19 cellular contexts compared by ENCODE assay signal in the genomic region with DNA sequence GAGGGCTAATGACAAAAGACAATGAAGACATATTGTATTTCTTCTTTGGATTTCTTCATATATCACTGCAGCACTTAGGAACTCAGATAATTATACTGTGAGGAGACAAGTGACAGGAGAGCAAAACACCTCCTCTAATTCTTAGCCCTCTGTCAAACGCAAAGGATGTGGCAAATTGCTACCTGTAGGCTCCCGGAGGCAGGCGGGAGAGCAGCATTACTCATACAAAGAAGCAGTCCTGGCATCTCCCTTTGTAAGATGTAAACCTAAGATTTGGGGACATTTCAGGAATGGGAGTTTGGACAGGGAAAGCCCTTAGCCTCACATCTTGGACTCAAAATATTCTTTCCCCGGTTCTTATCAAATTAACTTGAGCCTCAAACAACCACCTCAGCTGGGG.
DNase-seq lines count a peak whose midpoint lies in the region; ATAC-seq and TF ChIP-seq lines count a peak whose summit lies in the region.
"Had no signal": no experiment of that assay in that cellular context is flagged by ENCODE, and none has a peak within 500 bp of the region (broad histone marks: within the 10 kb centered on the region; RNA-seq: fewer than 3 reads in every experiment).

No MANE protein-coding gene starts in this region.

- peak; percentile 72 for ATAC-seq in GM23338
- no peak for ATAC-seq in HG02798 (IDR thresholded peaks at IDR 0.05; ENCODE audit: poor library complexity, unreplicated experiment)
- ATAC-seq: K562, Panc1 had no signal

- H3K4me3 ChIP-seq in GM23338 (no peak overlapping the region), neural cell (ENCODE audit: low read length) (no peak overlapping the region), suprapubic skin (no peak overlapping the region)
- H3K4me3 ChIP-seq: K562 had no signal

- intact Hi-C loops in head of caudate nucleus (cut with DNase I): no loop called here

- H2AFZ ChIP-seq in GM23338 (peak overlapping the region; percentile 15; the same call in 1 of the 2 replicates), neural cell (ENCODE audit: low read depth, low read length) (no peak overlapping the region)

- no peak overlapping the region for H3K9ac ChIP-seq in neural cell (ENCODE audit: low read length)

- H3K4me2 ChIP-seq in GM23338 (peak overlapping the region; percentile 13; the same call in 1 of the 2 replicates), neural cell (ENCODE audit: low read length) (no peak overlapping the region)

- H3K36me3 ChIP-seq in GM23338 (ENCODE audit: insufficient read depth): no peaks in the 10 kb centered on the region
- no peaks in the 10 kb centered on the region for H3K36me3 ChIP-seq in neural cell (ENCODE audit: insufficient read depth, low read length)
- H3K36me3 ChIP-seq in suprapubic skin: no peaks in the 10 kb centered on the region

- H3K9me2 ChIP-seq in GM23338 (ENCODE audit: insufficient read depth) (no peaks in the 10 kb centered on the region), neural cell (ENCODE audit: insufficient read depth, low read length) (no peaks in the 10 kb centered on the region)

- no peaks in the 10 kb centered on the region for H3K36me3 Mint-ChIP-seq in GM23338 (ENCODE audit: low read depth)

- TF ChIP-seq EP300 in neural cell (conservative IDR thresholded peaks at IDR 0.05; ENCODE audit: poor library complexity, severe bottlenecking) (no peak), suprapubic skin (IDR thresholded peaks at IDR 0.05) (no peak)

- H3K27me3 ChIP-seq in GM23338 (ENCODE audit: insufficient read depth) (no peaks in the 10 kb centered on the region), neural cell (ENCODE audit: insufficient read depth, low read depth, low read length) (no peaks in the 10 kb centered on the region), suprapubic skin (no peaks in the 10 kb centered on the region)

- H3K4me1 Mint-ChIP-seq in GM23338: peaks cover 18% of the 10 kb centered on the region

- no peak overlapping the region for H3K4me3 Mint-ChIP-seq in GM23338

- H3K4me1 ChIP-seq in GM23338 (ENCODE audit: insufficient read depth) (peaks cover 17% of the 10 kb centered on the region), suprapubic skin (no peaks in the 10 kb centered on the region)

- no peaks in the 10 kb centered on the region for H3K27me3 Mint-ChIP-seq in GM23338 (ENCODE audit: insufficient read depth, low read depth, poor library complexity)

- no peak overlapping the region for H3K27ac ChIP-seq in GM23338 (ENCODE audit: low read depth)
- H3K27ac ChIP-seq in neural cell (ENCODE audit: low read length): no peak overlapping the region
- no peak overlapping the region for H3K27ac ChIP-seq in suprapubic skin
- H3K27ac ChIP-seq: RWPE1 had no signal

- TF ChIP-seq RAD21 in neural cell (conservative IDR thresholded peaks at IDR 0.05): no peak

- H3K9me3 Mint-ChIP-seq in GM23338: no peaks in the 10 kb centered on the region

- H3K9me3 ChIP-seq in neural cell (ENCODE audit: low read length): no peaks in the 10 kb centered on the region
- H3K9me3 ChIP-seq in suprapubic skin: no peaks in the 10 kb centered on the region

- H3K27ac Mint-ChIP-seq in GM23338: no peak overlapping the region

- H3F3A ChIP-seq in GM23338 (replicated peaks; ENCODE audit: low read depth): no peaks in the 10 kb centered on the region
- no peaks in the 10 kb centered on the region for H3F3A ChIP-seq in neural cell (ENCODE audit: insufficient read depth, low read length, poor library complexity, severe bottlenecking)

- WGBS in suprapubic skin: 57% methylated on average over 4 of the region's 4 CpGs

- H3K79me2 ChIP-seq in GM23338 (replicated peaks; ENCODE audit: insufficient read depth) (no peaks in the 10 kb centered on the region), neural cell (replicated peaks; ENCODE audit: insufficient read depth, low read length) (no peaks in the 10 kb centered on the region)

- TF ChIP-seq CTCF in GM23338 (conservative IDR thresholded peaks at IDR 0.05; ENCODE audit: low read depth in 2 of 2) (no peak), neural cell (IDR thresholded peaks at IDR 0.05; ENCODE audit: poor library complexity, severe bottlenecking) (no peak), suprapubic skin (IDR thresholded peaks at IDR 0.05) (no peak)

- H4K20me1 ChIP-seq in GM23338 (replicated peaks; ENCODE audit: insufficient read depth): no peaks in the 10 kb centered on the region
- no peaks in the 10 kb centered on the region for H4K20me1 ChIP-seq in neural cell (ENCODE audit: insufficient read depth)

- peak; percentile 53 for DNase-seq in GM23338 (ENCODE audit: low spot score)
- DNase-seq in NCI-H2227 treated with DMSO at 0.1 percent for 48 hours (lab: John Stamatoyannopoulos, UW): peak; percentile 45
- DNase-seq in head of caudate nucleus: peak in 26 of 42 donors; percentile 7 to 74 (median 26)
- DNase-seq in suprapubic skin (ENCODE audit: low spot score in 2 of 2): no peak
- DNase-seq in stimulated activated CD4-positive, alpha-beta T cell treated with anti-CD3 and anti-CD28 coated beads, Interleukin-4, amount 100 ng/mL, for 1 hour: no peak
- DNase-seq: DMS153, DND-41, Kasumi-1, MV-4-11, NCI-H1105, NCI-H1436 treated with DMSO at 0.1 percent for 48 hours, NCI-H187 treated with DMSO at 0.1 percent for 48 hours, NCI-H526 treated with DMSO at 0.1 percent for 48 hours, SHP77 had no signal

- no peak for TF ChIP-seq POLR2A in suprapubic skin (IDR thresholded peaks at IDR 0.05)

TF ChIP-seq in neural cell, 6 proteins besides CTCF, POLR2A, EP300 and RAD21:
- peak; percentile 9 for TF ChIP-seq POLR2AphosphoS5 (IDR thresholded peaks at IDR 0.05)
- TF ChIP-seq SMC3 (conservative IDR thresholded peaks at IDR 0.05; ENCODE audit: poor library complexity): no peak

Comparison
In these comparisons a context has a peak if more than half of its experiments do, and no peak if none do; other contexts are left out.
1. DNase-seq: peak in GM23338 (single experiment), NCI-H2227 treated with DMSO at 0.1 percent for 48 hours (single experiment) and head of caudate nucleus (26 of 42); none in suprapubic skin (0 of 2) and stimulated activated CD4-positive, alpha-beta T cell treated with anti-CD3 and anti-CD28 coated beads, Interleukin-4, amount 100 ng/mL, for 1 hour (single experiment).